14 cellular contexts compared by ENCODE assay signal in genomic region chr3:155727836-155728235, GRCh38. TPM values are rescaled to one million over a fixed set of nuclear protein-coding genes. Genes with fewer than 3 reads are reported as not detected.
A peak's percentile ranks its signal among the peaks of the same experiment; 100 is the strongest.
DNase-seq lines count a peak whose midpoint lies in the region; ATAC-seq and TF ChIP-seq lines count a peak whose summit lies in the region.
"Had no signal": no experiment of that assay in that cellular context is flagged by ENCODE, and none has a peak within 500 bp of the region (broad histone marks: within the 10 kb centered on the region; RNA-seq: fewer than 3 reads in every experiment).

No MANE protein-coding gene starts in this region.

- ATAC-seq in GM18868 (IDR thresholded peaks at IDR 0.05; ENCODE audit: unreplicated experiment) (no peak), left cardiac atrium (no peak)
- ATAC-seq: A549 had no signal

- peaks cover 0 to 11% of the 10 kb centered on the region in 2 donors for H3K4me1 ChIP-seq in thyroid gland
- H3K4me1 ChIP-seq: A549, BE2C had no signal

- DNase-seq in ELF-1 (ENCODE audit: low read depth, low spot score) (peak; percentile 69), NCI-H446 (lab: John Stamatoyannopoulos, UW) (peak; percentile 68 to 92), thyroid gland (no peak), left cardiac atrium (no peak), glomerular visceral epithelial cell (ENCODE audit: extremely low spot score) (no peak)
- DNase-seq: BE2C; CD4-positive, alpha-beta memory T cell; DMS79; GOT3; H9 had no signal

- H3K27me3 ChIP-seq in thyroid gland: no peaks in the 10 kb centered on the region

- 30 to 44% methylated on average over 3 of the region's 3 CpGs for WGBS in thyroid gland, 2 donors

- H3K36me3 ChIP-seq in thyroid gland: no peaks in the 10 kb centered on the region
- H3K36me3 ChIP-seq: BE2C had no signal

- TF ChIP-seq CTCF in VCaP (conservative IDR thresholded peaks at IDR 0.05) (no peak), thyroid gland (IDR thresholded peaks at IDR 0.05) (no peak)

- no peak for TF ChIP-seq POLR2A in thyroid gland (IDR thresholded peaks at IDR 0.05)

- no peaks in the 10 kb centered on the region for H3K9me3 ChIP-seq in thyroid gland
- H3K9me3 ChIP-seq: A549, BE2C had no signal

- peak overlapping the region; percentile 42 for H3K27ac ChIP-seq in VCaP
- H3K27ac ChIP-seq in thyroid gland: peak overlapping the region; percentile 48 to 67 (median 49)
- H3K27ac ChIP-seq: A549, C4-2B had no signal

- intact Hi-C loops in thyroid gland (cut with DNase I) (no loop called here), left cardiac atrium (cut with DNase I) (no loop called here)

- no peak overlapping the region for H3K4me3 ChIP-seq in thyroid gland (replicated peaks in 1 of 3)
- H3K4me3 ChIP-seq: A549 had no signal

RNA-seq across cellular contexts. Expression of gene PLCH1, which starts 17.0 kb away (rescaled TPM):
- total RNA-seq in thyroid gland (10 to 100 TPM in 3 of 4 donors, 1 to 10 TPM in 1; 4.3 to 20.6 (median 14.1) TPM), left cardiac atrium (1 to 10 TPM in 1 of 2 donors, under 1 TPM in 1; 0.39 to 1.3 TPM)
- total RNA-seq: CD4-positive, alpha-beta memory T cell had no signal

Comparison
In these comparisons a context has a peak if more than half of its experiments do, and no peak if none do; other contexts are left out.
1. DNase-seq: peak in ELF-1 (single experiment) and NCI-H446 (2 of 2); none in thyroid gland (0 of 2), left cardiac atrium (single experiment) and glomerular visceral epithelial cell (single experiment).